25 cellular contexts compared by ENCODE assay signal in the genomic region with DNA sequence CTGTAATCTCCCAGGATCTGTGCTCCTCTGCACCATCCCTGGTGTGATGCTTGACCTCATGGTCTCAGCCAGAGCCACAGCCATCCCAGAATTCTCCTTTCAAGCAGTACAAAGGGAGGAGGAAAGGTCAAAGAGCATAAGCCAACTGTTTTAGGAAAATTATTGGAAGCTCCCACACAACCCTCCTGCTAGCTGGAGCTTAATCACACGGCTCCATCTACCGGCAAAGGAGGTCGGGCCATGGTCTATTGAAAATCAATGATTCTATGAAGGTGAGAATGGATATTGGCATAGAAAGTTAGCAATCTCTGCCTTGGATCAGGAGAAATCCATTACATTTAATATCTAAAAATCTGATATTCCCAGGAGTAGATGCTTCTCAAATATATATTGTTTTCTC.
DNase-seq lines count a peak whose midpoint lies in the region; ATAC-seq, FAIRE-seq and TF ChIP-seq lines count a peak whose summit lies in the region.
"Had no signal": no experiment of that assay in that cellular context is flagged by ENCODE, and none has a peak within 500 bp of the region (broad histone marks: within the 10 kb centered on the region; RNA-seq: fewer than 3 reads in every experiment).

No MANE protein-coding gene starts in this region.

- peaks cover 5% of the 10 kb centered on the region for H3K9me3 Mint-ChIP-seq in neural crest cell
- peaks cover 7 to 8% of the 10 kb centered on the region in 2 donors for H3K9me3 Mint-ChIP-seq in effector memory CD8-positive, alpha-beta T cell
- H3K9me3 Mint-ChIP-seq: T-helper 2 cell treated with Interferon-gamma antibody and Interleukin-4, amounts not matched to agents 5 μg/mL and 100 μg/mL, for 36 hours had no signal

- peak; percentile 34 for TF ChIP-seq CTCF in AG09319 (IDR thresholded peaks at IDR 0.05; ENCODE audit: low read depth, low read length)
- peak; percentile 32 for TF ChIP-seq CTCF in OCI-LY3 (IDR thresholded peaks at IDR 0.05; ENCODE audit: low read depth, low read length)
- TF ChIP-seq CTCF in H1 (IDR thresholded peaks at IDR 0.05; ENCODE audit: control extremely low read depth in 1 of 3, insufficient read depth in 1 of 3, low read depth in 1 of 3, low read length in 3 of 3): peak in 2 of 3 experiments; percentile 9 to 22; a peak in 2 of 4 replicates
- peak; percentile 29 for TF ChIP-seq CTCF in neural crest cell (conservative IDR thresholded peaks at IDR 0.05)

- H3K27ac Mint-ChIP-seq in neural crest cell (ENCODE audit: unreplicated experiment): no peak overlapping the region
- no peak overlapping the region for H3K27ac Mint-ChIP-seq in effector memory CD8-positive, alpha-beta T cell
- H3K27ac Mint-ChIP-seq: activated naive CD4-positive, alpha-beta T cell treated with anti-CD3 and anti-CD28 coated beads, Interleukin-2, amount 50 U/mL, for 24 hours; T-helper 2 cell treated with Interferon-gamma antibody and Interleukin-4, amounts not matched to agents 5 μg/mL and 100 μg/mL, for 36 hours; WTC11 had no signal

- H2AFZ ChIP-seq in OCI-LY3 (ENCODE audit: low read depth, low read length): no peak overlapping the region
- no peak overlapping the region for H2AFZ ChIP-seq in H1 (ENCODE audit: low read length)

- H2BK20ac ChIP-seq in H1 (ENCODE audit: low read length): no peak overlapping the region

- H3K9ac ChIP-seq in OCI-LY3 (ENCODE audit: low read length) (no peak overlapping the region), H1 (replicated peaks in 1 of 4; ENCODE audit: extremely low read depth in 1 of 4, low read depth in 3 of 4, low read length in 3 of 4) (no peak overlapping the region)
- H3K9ac ChIP-seq: BLaER1 treated with 17β-estradiol and CSF1 and Interleukin-3, amounts not matched to agents 10 nM and 100 nM had no signal

- no peaks in the 10 kb centered on the region for H3K27me3 Mint-ChIP-seq in neural crest cell (ENCODE audit: low read depth)
- no peaks in the 10 kb centered on the region for H3K27me3 Mint-ChIP-seq in effector memory CD8-positive, alpha-beta T cell
- H3K27me3 Mint-ChIP-seq: central memory CD8-positive, alpha-beta T cell had no signal

- no peaks in the 10 kb centered on the region for H3K79me2 ChIP-seq in OCI-LY3 (ENCODE audit: low read length)
- no peaks in the 10 kb centered on the region for H3K79me2 ChIP-seq in H1 (ENCODE audit: control insufficient read depth in 1 of 2, insufficient read depth in 2 of 2, low read length in 2 of 2)

- H4K91ac ChIP-seq in H1 (replicated peaks; ENCODE audit: insufficient read length, low read length): no peak overlapping the region

- H3K27ac ChIP-seq in OCI-LY3 (ENCODE audit: low read length) (no peak overlapping the region), H1 (ENCODE audit: low read depth, low read length) (no peak overlapping the region)
- H3K27ac ChIP-seq: BLaER1 treated with 17β-estradiol and CSF1 and Interleukin-3, amounts not matched to agents 10 nM and 100 nM; esophagus muscularis mucosa; gastroesophageal sphincter; skin epidermis had no signal

- H2BK12ac ChIP-seq in H1 (ENCODE audit: low read depth, low read length): no peak overlapping the region

- no peak for TF ChIP-seq EP300 in H1 (IDR thresholded peaks at IDR 0.05; ENCODE audit: borderline replicate concordance in 1 of 2, low read depth in 2 of 2, low read length in 2 of 2)

- H3K36me3 ChIP-seq in OCI-LY3 (replicated peaks; ENCODE audit: low read depth, low read length) (no peaks in the 10 kb centered on the region), H1 (ENCODE audit: control insufficient read depth in 2 of 4, insufficient read depth in 4 of 4, low read length in 3 of 4) (no peaks in the 10 kb centered on the region; a peak in 1 of 8 replicates)
- H3K36me3 ChIP-seq: BLaER1 treated with 17β-estradiol and CSF1 and Interleukin-3, amounts not matched to agents 10 nM and 100 nM; esophagus muscularis mucosa; gastroesophageal sphincter had no signal

- peaks cover 15% of the 10 kb centered on the region for H3K4me1 Mint-ChIP-seq in neural crest cell
- H3K4me1 Mint-ChIP-seq in effector memory CD8-positive, alpha-beta T cell (ENCODE audit: low read depth in 2 of 2): no peaks in the 10 kb centered on the region
- H3K4me1 Mint-ChIP-seq: activated naive CD4-positive, alpha-beta T cell treated with anti-CD3 and anti-CD28 coated beads, Interleukin-2, amount 50 U/mL, for 24 hours; central memory CD8-positive, alpha-beta T cell had no signal

- H4K20me1 ChIP-seq in OCI-LY3 (ENCODE audit: insufficient read depth, low read length) (0 out of 2 replicates have a peak, but pooled peaks cover 6% of the 10 kb centered on the region), H1 (replicated peaks in 1 of 2; ENCODE audit: control insufficient read depth in 1 of 2, insufficient read depth in 2 of 2, low read length in 2 of 2) (no peaks in the 10 kb centered on the region)
- H4K20me1 ChIP-seq: BLaER1 treated with 17β-estradiol and CSF1 and Interleukin-3, amounts not matched to agents 10 nM and 100 nM had no signal

- no peaks in the 10 kb centered on the region for H3K79me1 ChIP-seq in H1 (ENCODE audit: low read depth, low read length)

- no peak for ATAC-seq in effector memory CD8-positive, alpha-beta T cell (replicated peaks)
- ATAC-seq in HG03039 (IDR thresholded peaks at IDR 0.05; ENCODE audit: unreplicated experiment): no peak
- ATAC-seq: gastroesophageal sphincter, Right ventricle myocardium inferior, WTC11 had no signal

- TF ChIP-seq RAD21 in H1 (IDR thresholded peaks at IDR 0.05 in 1 of 2, conservative IDR thresholded peaks at IDR 0.05 in 1 of 2; ENCODE audit: low read depth in 2 of 2, low read length in 2 of 2): peak; percentile 11 to 43; a peak in 3 of 4 replicates

- H3K4me2 ChIP-seq in OCI-LY3 (ENCODE audit: low read length) (no peak overlapping the region), H1 (ENCODE audit: insufficient read depth in 1 of 2, low read depth in 2 of 2, low read length in 2 of 2) (no peak overlapping the region)
- H3K4me2 ChIP-seq: BLaER1 treated with 17β-estradiol and CSF1 and Interleukin-3, amounts not matched to agents 10 nM and 100 nM had no signal

- H2BK120ac ChIP-seq in H1 (replicated peaks; ENCODE audit: low read depth, low read length): no peak overlapping the region

- H4K8ac ChIP-seq in H1 (ENCODE audit: extremely low read depth, insufficient read depth, low read length): no peak overlapping the region

- CTCF ChIA-PET in H1 (lab: Charles Lee; ENCODE audit: partially characterized antibody): interaction anchor here (1.0 to 2.1 kb wide), 11 partner anchors 9 to 58 kb away, joined by 3 to 10 read pairs (median 4); no protein-coding TSS in a partner anchor

- TF ChIP-seq POLR2A in H1 (IDR thresholded peaks at IDR 0.05; ENCODE audit: control extremely low read depth in 1 of 2, low read depth in 2 of 2, low read length in 2 of 2): no peak

- H4K5ac ChIP-seq in H1 (ENCODE audit: insufficient read length, low read depth, low read length): no peak overlapping the region

- no peak overlapping the region for H3K14ac ChIP-seq in H1 (ENCODE audit: insufficient read length)

- no peak overlapping the region for H2BK15ac ChIP-seq in H1 (ENCODE audit: low read length)

- no peak overlapping the region for H2BK5ac ChIP-seq in H1 (ENCODE audit: low read depth, low read length)

- H3K23ac ChIP-seq in H1 (ENCODE audit: insufficient read length): no peak overlapping the region

- H3K4ac ChIP-seq in H1 (replicated peaks; ENCODE audit: insufficient read length, low read depth, low read length): no peak overlapping the region

- 86% methylated on average over 3 of the region's 3 CpGs; no CpG with 5 or more reads in 1 of the 2 experiments for WGBS in H1 (ENCODE audit: extremely low coverage in 1 of 2, insufficient coverage in 1 of 2, insufficient read length in 1 of 2, insufficient replicate concordance in 2 of 2, low coverage in 1 of 2, low lambda C conversion rate in 2 of 2, missing lambda C conversion rate in 1 of 2), 2 experiments

- H3K27me3 ChIP-seq in OCI-LY3 (ENCODE audit: low read depth, low read length): peaks cover 82% of the 10 kb centered on the region
- no peaks in the 10 kb centered on the region for H3K27me3 ChIP-seq in H1 (replicated peaks in 1 of 4; ENCODE audit: control insufficient read depth in 3 of 4, extremely low read depth in 1 of 4, insufficient read depth in 3 of 4, low read length in 3 of 4)
- H3K27me3 ChIP-seq: esophagus muscularis mucosa had no signal

- no peak overlapping the region for H3K4me3 Mint-ChIP-seq in neural crest cell
- no peak overlapping the region for H3K4me3 Mint-ChIP-seq in effector memory CD8-positive, alpha-beta T cell
- H3K4me3 Mint-ChIP-seq: activated naive CD4-positive, alpha-beta T cell treated with anti-CD3 and anti-CD28 coated beads, Interleukin-2, amount 50 U/mL, for 24 hours; central memory CD8-positive, alpha-beta T cell; T-helper 2 cell treated with Interferon-gamma antibody and Interleukin-4, amounts not matched to agents 5 μg/mL and 100 μg/mL, for 36 hours; WTC11 had no signal

- H3K18ac ChIP-seq in H1 (ENCODE audit: extremely low read depth, low read length): no peak overlapping the region

- peaks cover 4% of the 10 kb centered on the region for H3K36me3 Mint-ChIP-seq in neural crest cell (ENCODE audit: low read depth)
- no peaks in the 10 kb centered on the region for H3K36me3 Mint-ChIP-seq in effector memory CD8-positive, alpha-beta T cell (ENCODE audit: insufficient read depth)
- H3K36me3 Mint-ChIP-seq: activated naive CD4-positive, alpha-beta T cell treated with anti-CD3 and anti-CD28 coated beads, Interleukin-2, amount 50 U/mL, for 24 hours had no signal

- H3K4me1 ChIP-seq in OCI-LY3 (ENCODE audit: low read length) (peaks cover 17% of the 10 kb centered on the region), H1 (replicated peaks in 1 of 4; ENCODE audit: control insufficient read depth in 3 of 4, insufficient read depth in 4 of 4, low read length in 3 of 4) (0 out of 7 replicates have a peak, but pooled peaks cover 0 to 2% (median 0%) of the 10 kb centered on the region in 4 experiments)
- H3K4me1 ChIP-seq: BLaER1 treated with 17β-estradiol and CSF1 and Interleukin-3, amounts not matched to agents 10 nM and 100 nM; esophagus muscularis mucosa; gastroesophageal sphincter had no signal

- H3K9me3 ChIP-seq in OCI-LY3 (ENCODE audit: insufficient read depth, low read length) (no peaks in the 10 kb centered on the region), H1 (ENCODE audit: insufficient read depth in 2 of 2, low read depth in 1 of 2, low read length in 1 of 2) (no peaks in the 10 kb centered on the region; a peak in 1 of 4 replicates)
- H3K9me3 ChIP-seq: esophagus muscularis mucosa had no signal

- POLR2A ChIA-PET in H1 (lab: Charles Lee; ENCODE audit: partially characterized antibody): interaction anchor here (1.3 to 1.8 kb wide), 3 partner anchors 21 to 50 kb away, joined by 3 to 5 read pairs (median 3); no protein-coding TSS in a partner anchor

- H2AK5ac ChIP-seq in H1 (ENCODE audit: low read depth, low read length): no peak overlapping the region

- no peak for FAIRE-seq in H1 (lab: Jason Lieb, UNC)
- FAIRE-seq: GM12892 had no signal

- H3K4me3 ChIP-seq in OCI-LY3 (ENCODE audit: low read length) (no peak overlapping the region), H1 (ENCODE audit: extremely low read depth in 1 of 4, insufficient read depth in 2 of 4, low read depth in 3 of 4, low read length in 4 of 4) (no peak overlapping the region)
- H3K4me3 ChIP-seq: BLaER1 treated with 17β-estradiol and CSF1 and Interleukin-3, amounts not matched to agents 10 nM and 100 nM; esophagus muscularis mucosa; gastroesophageal sphincter; skin epidermis had no signal

- DNase-seq in AG09319 (ENCODE audit: extremely low read depth, low read depth) (no peak), H1 (ENCODE audit: low read depth in 1 of 2, low spot score in 2 of 2) (no peak), neural crest cell (ENCODE audit: low read depth, low spot score) (no peak), H4 (ENCODE audit: low spot score) (no peak), LoVo (ENCODE audit: low spot score) (no peak)
- no peak for DNase-seq in effector memory CD8-positive, alpha-beta T cell
- DNase-seq: Calu3; EL; NCI-H1092; NCI-H187 treated with DMSO at 0.1 percent for 48 hours; NCI-H69; OCI-M1; stimulated activated CD4-positive, alpha-beta T cell treated with anti-CD3 and anti-CD28 coated beads, Interleukin-2, amount 100 ng/mL, for 24 hours had no signal

- no peak overlapping the region for H3K56ac ChIP-seq in H1 (replicated peaks; ENCODE audit: insufficient read length, low read depth, low read length)

- no peaks in the 10 kb centered on the region for H3K23me2 ChIP-seq in H1 (ENCODE audit: low read depth, low read length)
